In genomic region chr11:62599069-62599696, GRCh38 we compare ENCODE assay signal across 8 cellular contexts. TPM values are rescaled to one million over a fixed set of nuclear protein-coding genes. Genes with fewer than 3 reads are reported as not detected.
A peak's percentile ranks its signal among the peaks of the same experiment; 100 is the strongest.
DNase-seq lines count a peak whose midpoint lies in the region; ATAC-seq, FAIRE-seq and TF ChIP-seq lines count a peak whose summit lies in the region.

No MANE protein-coding gene starts in this region.

- peaks cover 4 to 59% (median 28%) of the 10 kb centered on the region in 4 donors for H3K4me1 ChIP-seq in tibial nerve

- peaks cover 40% of the 10 kb centered on the region for H3K4me1 Mint-ChIP-seq in HFFc6 (ENCODE audit: low read depth)
- peaks cover 40% of the 10 kb centered on the region for H3K4me1 Mint-ChIP-seq in activated naive CD8-positive, alpha-beta T cell treated with anti-CD3 and anti-CD28 coated beads, Interleukin-2, amount 10 ng/mL, durations not matched to agents 7 days and 5 days

- H4K20me1 ChIP-seq in SU-DHL-6 (ENCODE audit: low read depth, low read length), result no peaks in the 10 kb centered on the region

- H2AFZ ChIP-seq in SU-DHL-6 (ENCODE audit: low read depth, low read length, severe bottlenecking), result no peak overlapping the region

- no peaks in the 10 kb centered on the region for H3K9me2 ChIP-seq in SU-DHL-6 (replicated peaks; ENCODE audit: insufficient read depth, low read length)

- no peak for TF ChIP-seq CTCF in HFFc6 (IDR thresholded peaks at IDR 0.05)
- TF ChIP-seq CTCF in SU-DHL-6 (IDR thresholded peaks at IDR 0.05; ENCODE audit: insufficient read depth, low read length, poor library complexity, severe bottlenecking), result no peak
- TF ChIP-seq CTCF in tibial nerve (IDR thresholded peaks at IDR 0.05), result peak in 1 of 5 experiments; percentile 33

- peaks cover 15% of the 10 kb centered on the region for H3K27me3 Mint-ChIP-seq in HFFc6 (ENCODE audit: insufficient read depth)
- no peaks in the 10 kb centered on the region for H3K27me3 Mint-ChIP-seq in activated naive CD8-positive, alpha-beta T cell treated with anti-CD3 and anti-CD28 coated beads, Interleukin-2, amount 10 ng/mL, durations not matched to agents 7 days and 5 days

- H3K4me3 ChIP-seq in SU-DHL-6 (ENCODE audit: insufficient read depth, low read length, poor library complexity, severe bottlenecking) (peak overlapping the region; percentile 20), tibial nerve (peak overlapping the region in 3 of 4 donors; percentile 79 to 99 (median 85))

- H3K9ac ChIP-seq in SU-DHL-6 (ENCODE audit: low read length), result peak overlapping the region; percentile 5; the same call in 1 of the 2 replicates

- peak overlapping the region; percentile 89 for H3K27ac Mint-ChIP-seq in HFFc6
- peak overlapping the region; percentile 88 for H3K27ac Mint-ChIP-seq in activated naive CD8-positive, alpha-beta T cell treated with anti-CD3 and anti-CD28 coated beads, Interleukin-2, amount 10 ng/mL, durations not matched to agents 7 days and 5 days

- H3K27ac ChIP-seq in SU-DHL-6 (ENCODE audit: low read depth, low read length) (peak overlapping the region; percentile 84), tibial nerve (peak overlapping the region; percentile 79 to 99 (median 98))

- H3K36me3 Mint-ChIP-seq in HFFc6 (ENCODE audit: low read depth), result peaks cover 64% of the 10 kb centered on the region
- peaks cover 55% of the 10 kb centered on the region for H3K36me3 Mint-ChIP-seq in activated naive CD8-positive, alpha-beta T cell treated with anti-CD3 and anti-CD28 coated beads, Interleukin-2, amount 10 ng/mL, durations not matched to agents 7 days and 5 days

- FAIRE-seq in G401.6 (lab: Jason Lieb, UNC), result peak; percentile 99

- no peaks in the 10 kb centered on the region for H3K9me3 ChIP-seq in SU-DHL-6 (ENCODE audit: insufficient read depth, low read length)
- H3K9me3 ChIP-seq in tibial nerve, result no peaks in the 10 kb centered on the region

- H3K79me2 ChIP-seq in SU-DHL-6 (ENCODE audit: insufficient read depth, low read length), result peaks cover 33% of the 10 kb centered on the region

- POLR2A ChIA-PET in activated naive CD8-positive, alpha-beta T cell treated with anti-CD3 and anti-CD28 coated beads, Interleukin-2, amount 10 ng/mL, durations not matched to agents 7 days and 5 days (lab: Charles Lee), result interaction anchor here (0.6 to 4.2 kb wide), 20 partner anchors 8 to 283 kb away, joined by 3 to 49 read pairs (median 4); partner anchors contain the start of genes B3GAT3, C11orf98, CSKMT and EEF1G

- no peaks in the 10 kb centered on the region for H3K9me3 Mint-ChIP-seq in HFFc6
- no peaks in the 10 kb centered on the region for H3K9me3 Mint-ChIP-seq in activated naive CD8-positive, alpha-beta T cell treated with anti-CD3 and anti-CD28 coated beads, Interleukin-2, amount 10 ng/mL, durations not matched to agents 7 days and 5 days

- peak; percentile 96 for DNase-seq in HFFc6
- peak; percentile 99 for DNase-seq in NCI-H1048 (lab: John Stamatoyannopoulos, UW)
- DNase-seq in activated naive CD8-positive, alpha-beta T cell treated with anti-CD3 and anti-CD28 coated beads, Interleukin-2, amount 10 ng/mL, durations not matched to agents 7 days and 5 days, result peak; percentile 89
- DNase-seq in Right ventricle myocardium superior, result peak; percentile 95
- DNase-seq in pons (ENCODE audit: low spot score), result peak; percentile 98
- peak; percentile 91 to 96 for DNase-seq in tibial nerve (ENCODE audit: low spot score in 2 of 2)

- WGBS in tibial nerve, 2 donors, result 27 to 29% methylated on average over 6 to 7 of the region's 7 CpGs

- TF ChIP-seq EP300 in tibial nerve (IDR thresholded peaks at IDR 0.05), result peak; percentile 79 to 87

- peak overlapping the region; percentile 96 for H3K4me3 Mint-ChIP-seq in HFFc6
- H3K4me3 Mint-ChIP-seq in activated naive CD8-positive, alpha-beta T cell treated with anti-CD3 and anti-CD28 coated beads, Interleukin-2, amount 10 ng/mL, durations not matched to agents 7 days and 5 days, result peak overlapping the region; percentile 87

- intact Hi-C loops in Right ventricle myocardium superior (cut with DNase I), result no loop called here

- H3K4me2 ChIP-seq in SU-DHL-6 (ENCODE audit: low read depth, low read length, poor library complexity, severe bottlenecking), result peak overlapping the region; percentile 90

- H3F3A ChIP-seq in SU-DHL-6 (ENCODE audit: insufficient read depth), result peaks cover 34% of the 10 kb centered on the region

- no peaks in the 10 kb centered on the region for H3K27me3 ChIP-seq in SU-DHL-6 (ENCODE audit: low read length)
- no peaks in the 10 kb centered on the region for H3K27me3 ChIP-seq in tibial nerve

- no peak for TF ChIP-seq POLR2A in tibial nerve (IDR thresholded peaks at IDR 0.05)

- peak; percentile 64 for ATAC-seq in activated naive CD8-positive, alpha-beta T cell treated with anti-CD3 and anti-CD28 coated beads, Interleukin-2, amount 10 ng/mL, durations not matched to agents 7 days and 5 days (ENCODE audit: low read depth)
- ATAC-seq in Right ventricle myocardium superior (ENCODE audit: poor library complexity), result peak; percentile 45

- H3K36me3 ChIP-seq in SU-DHL-6 (ENCODE audit: low read length) (peaks cover 18% of the 10 kb centered on the region; the same call in 1 of the 2 replicates), tibial nerve (peaks cover 7 to 48% (median 22%) of the 10 kb centered on the region in 3 donors)

RNA-seq across cellular contexts. Expression of gene MTA2, which starts 2.5 kb away (rescaled TPM):
- 100 to 1,000 TPM in 2 of 6 experiments, 10 to 100 TPM in 4; 89.6 to 106 (median 95.8) TPM for total RNA-seq in HFFc6 (2021; fragmentation: NEBNext Ultra II Directional; extraction: Animal tissue kit (Norgen Biotek cat#: 25700))
- total RNA-seq in activated naive CD8-positive, alpha-beta T cell treated with anti-CD3 and anti-CD28 coated beads, Interleukin-2, amount 10 ng/mL, durations not matched to agents 7 days and 5 days, result 100 to 1,000 TPM; 231 to 233 TPM
- total RNA-seq in Right ventricle myocardium superior (28.2 TPM), tibial nerve (10 to 100 TPM; 79.5 to 95.3 (median 88.8) TPM)

RNA-seq across cellular contexts. Expression of gene TUT1, which starts 7.9 kb away (rescaled TPM):
- 10 to 100 TPM; 14.6 to 18.0 (median 16.9) TPM for total RNA-seq in HFFc6 (2021; fragmentation: NEBNext Ultra II Directional; extraction: Animal tissue kit (Norgen Biotek cat#: 25700))
- 10 to 100 TPM; 27.2 to 38.2 TPM for total RNA-seq in activated naive CD8-positive, alpha-beta T cell treated with anti-CD3 and anti-CD28 coated beads, Interleukin-2, amount 10 ng/mL, durations not matched to agents 7 days and 5 days
- total RNA-seq in Right ventricle myocardium superior (14.7 TPM), tibial nerve (10 to 100 TPM in 3 of 4 donors, 1 to 10 TPM in 1; 8.3 to 18.8 (median 14.2) TPM)

RNA-seq across cellular contexts. Expression of gene EML3, which starts 13.4 kb away (rescaled TPM):
- total RNA-seq in HFFc6 (2021; fragmentation: NEBNext Ultra II Directional; extraction: Animal tissue kit (Norgen Biotek cat#: 25700)), result 10 to 100 TPM; 32.5 to 39.6 (median 36.4) TPM
- 100 to 1,000 TPM; 183 to 185 TPM for total RNA-seq in activated naive CD8-positive, alpha-beta T cell treated with anti-CD3 and anti-CD28 coated beads, Interleukin-2, amount 10 ng/mL, durations not matched to agents 7 days and 5 days
- total RNA-seq in Right ventricle myocardium superior (13.1 TPM), tibial nerve (100 to 1,000 TPM in 2 of 4 donors, 10 to 100 TPM in 2; 64.9 to 138 (median 93.9) TPM)

RNA-seq across cellular contexts. Expression of gene ROM1, which starts 13.9 kb away (rescaled TPM):
- 1 to 10 TPM; 2.3 to 4.8 (median 3.2) TPM for total RNA-seq in HFFc6 (2021; fragmentation: NEBNext Ultra II Directional; extraction: Animal tissue kit (Norgen Biotek cat#: 25700))
- total RNA-seq in activated naive CD8-positive, alpha-beta T cell treated with anti-CD3 and anti-CD28 coated beads, Interleukin-2, amount 10 ng/mL, durations not matched to agents 7 days and 5 days, result 1 to 10 TPM; 1.4 to 2.4 TPM
- 1.5 TPM for total RNA-seq in Right ventricle myocardium superior
- total RNA-seq in tibial nerve, result 10 to 100 TPM in 3 of 4 donors, 1 to 10 TPM in 1; 9.3 to 13.8 (median 11.2) TPM

RNA-seq across cellular contexts. Expression of gene B3GAT3, which starts 22.6 kb away (rescaled TPM):
- 10 to 100 TPM; 57.9 to 93.2 (median 63.0) TPM for total RNA-seq in HFFc6 (2021; fragmentation: NEBNext Ultra II Directional; extraction: Animal tissue kit (Norgen Biotek cat#: 25700))
- 10 to 100 TPM; 76.1 to 87.0 TPM for total RNA-seq in activated naive CD8-positive, alpha-beta T cell treated with anti-CD3 and anti-CD28 coated beads, Interleukin-2, amount 10 ng/mL, durations not matched to agents 7 days and 5 days
- total RNA-seq in Right ventricle myocardium superior, result 11.6 TPM
- total RNA-seq in tibial nerve, result 10 to 100 TPM; 35.4 to 60.3 (median 50.7) TPM

Comparison
In these comparisons a context has a peak if more than half of its experiments do, and no peak if none do; other contexts are left out.
1. Peak in every context shown above with its lines: DNase-seq, ATAC-seq, H3K4me3 ChIP-seq and H3K27ac ChIP-seq.